25 cellular contexts compared by ENCODE assay signal in the genomic region with DNA sequence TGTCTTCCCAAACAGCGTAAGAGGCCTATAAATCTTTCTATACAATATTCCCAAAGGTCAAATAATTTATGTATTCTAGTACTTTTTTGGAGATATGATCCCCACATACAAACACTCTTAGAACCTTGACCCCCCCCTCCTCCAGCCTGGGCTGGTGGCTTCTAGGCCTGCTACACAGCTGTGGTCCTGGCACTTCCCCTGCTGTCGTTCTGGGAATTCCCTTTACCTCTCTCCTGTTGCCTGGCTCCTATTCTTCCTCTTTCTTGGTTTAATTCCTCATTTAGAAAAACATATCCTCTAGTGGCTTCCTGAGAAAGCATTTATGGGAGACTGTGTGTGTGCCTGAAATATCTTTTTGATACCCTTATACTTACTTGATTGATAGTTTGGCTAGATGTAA. TPM values are rescaled to one million over a fixed set of nuclear protein-coding genes. Genes with fewer than 3 reads are reported as not detected.
DNase-seq lines count a peak whose midpoint lies in the region; ATAC-seq and TF ChIP-seq lines count a peak whose summit lies in the region.
"Had no signal": no experiment of that assay in that cellular context is flagged by ENCODE, and none has a peak within 500 bp of the region (broad histone marks: within the 10 kb centered on the region; RNA-seq: fewer than 3 reads in every experiment).

No MANE protein-coding gene starts in this region.

- POLR2A ChIA-PET in CD4-positive, alpha-beta T cell (lab: Charles Lee) = interaction anchor here (1.3 kb wide), 1 partner anchor 28 kb away, joined by 5 read pairs; no protein-coding TSS in a partner anchor
- POLR2A ChIA-PET in T-cell (lab: Charles Lee) = interaction anchor here in 1 of 2 donors (0.6 kb wide), 1 partner anchor 39 kb away, joined by 3 read pairs; no protein-coding TSS in a partner anchor

- 81% methylated on average over 2 of the region's 2 CpGs for WGBS in prostate gland

- H3K4me3 Mint-ChIP-seq in CD4-positive, alpha-beta T cell = no peak overlapping the region
- no peak overlapping the region for H3K4me3 Mint-ChIP-seq in T-cell
- H3K4me3 Mint-ChIP-seq: activated CD8-positive, alpha-beta memory T cell treated with anti-CD3 and anti-CD28 coated beads, Interleukin-2, amount 10 ng/mL, durations not matched to agents 7 days and 5 days; activated naive CD8-positive, alpha-beta T cell treated with anti-CD3 and anti-CD28 coated beads for 36 hours; activated T-helper 1 cell treated with anti-CD3 and anti-CD28 coated beads, Interleukin-12 subunit alpha, Interleukin-12 subunit beta, Interleukin-2, Interleukin-4 antibody, amounts not matched to agents 30 ng/mL and 10 ng/mL and 1 ng/mL, durations not matched to agents 14 hours and 24 hours and 36 hours; HFFc6; naive thymus-derived CD8-positive, alpha-beta T cell; stimulated activated naive CD8-positive, alpha-beta T cell treated with anti-CD3 and anti-CD28 coated beads, Interleukin-15, amount 100 ng/mL, for 72 hours had no signal

- H3K27ac Mint-ChIP-seq in CD4-positive, alpha-beta T cell = peak overlapping the region; percentile 32
- peak overlapping the region; percentile 19 to 43 for H3K27ac Mint-ChIP-seq in T-cell
- H3K27ac Mint-ChIP-seq: activated CD8-positive, alpha-beta memory T cell treated with anti-CD3 and anti-CD28 coated beads, Interleukin-2, amount 10 ng/mL, durations not matched to agents 7 days and 5 days; activated naive CD8-positive, alpha-beta T cell treated with anti-CD3 and anti-CD28 coated beads for 36 hours; activated T-helper 1 cell treated with anti-CD3 and anti-CD28 coated beads, Interleukin-12 subunit alpha, Interleukin-12 subunit beta, Interleukin-2, Interleukin-4 antibody, amounts not matched to agents 30 ng/mL and 10 ng/mL and 1 ng/mL, durations not matched to agents 14 hours and 24 hours and 36 hours; stimulated activated naive CD8-positive, alpha-beta T cell treated with anti-CD3 and anti-CD28 coated beads, Interleukin-15, amount 100 ng/mL, for 72 hours had no signal

- H3K36me3 ChIP-seq in mucosa of descending colon (ENCODE audit: low read depth) = no peaks in the 10 kb centered on the region
- no peaks in the 10 kb centered on the region for H3K36me3 ChIP-seq in prostate gland
- H3K36me3 ChIP-seq: SJCRH30, tibial nerve had no signal

- no peak for TF ChIP-seq CTCF in CD4-positive, alpha-beta T cell (IDR thresholded peaks at IDR 0.05)
- TF ChIP-seq CTCF in HL-60 (IDR thresholded peaks at IDR 0.05; ENCODE audit: insufficient read depth, low read length) = no peak
- no peak for TF ChIP-seq CTCF in mucosa of descending colon (IDR thresholded peaks at IDR 0.05)
- no peak for TF ChIP-seq CTCF in prostate gland (IDR thresholded peaks at IDR 0.05)

- H3K4me3 ChIP-seq in HL-60 (replicated peaks; ENCODE audit: insufficient read depth, low read length) (no peak overlapping the region), mucosa of descending colon (no peak overlapping the region), prostate gland (no peak overlapping the region)
- H3K4me3 ChIP-seq: SJCRH30, tibial nerve had no signal

- intact Hi-C loops in CD4-positive, alpha-beta T cell (cut with DNase I, micrococcal nuclease) = loop anchor here in 1 of 2 experiments (2.0 kb wide), 1 partner anchor 25 kb away; no protein-coding TSS in a partner anchor
- intact Hi-C loops in mucosa of descending colon (cut with DNase I, micrococcal nuclease) = no loop called here
- intact Hi-C loops in prostate gland (cut with DNase I) = no loop called here

- no peak for TF ChIP-seq POLR2A in prostate gland (IDR thresholded peaks at IDR 0.05)

- no peak for DNase-seq in CD4-positive, alpha-beta T cell
- DNase-seq in HL-60 (ENCODE audit: low read depth in 1 of 2, low spot score in 1 of 2) = peak in 1 of 2 experiments; percentile 60
- DNase-seq in T-cell = no peak
- DNase-seq in mucosa of descending colon = peak in 1 of 3 donors; percentile 28
- DNase-seq in NCI-H187 (lab: John Stamatoyannopoulos, UW) = no peak
- DNase-seq in prostate gland (ENCODE audit: low spot score) = no peak
- DNase-seq: activated CD4-positive, alpha-beta T cell treated with anti-CD3 and anti-CD28 coated beads for 4 hours; activated CD8-positive, alpha-beta memory T cell treated with anti-CD3 and anti-CD28 coated beads, Interleukin-2, amount 10 ng/mL, durations not matched to agents 7 days and 5 days; activated naive CD8-positive, alpha-beta T cell treated with anti-CD3 and anti-CD28 coated beads for 36 hours; Calu3; effector memory CD4-positive, alpha-beta T cell; HFFc6; kidney; mammary epithelial cell; naive thymus-derived CD8-positive, alpha-beta T cell; NCI-H146; NCI-H774; SJCRH30; stimulated activated naive CD8-positive, alpha-beta T cell treated with anti-CD3 and anti-CD28 coated beads, Interleukin-15, amount 100 ng/mL, for 72 hours; T-helper 9 cell had no signal

- H3K9me3 Mint-ChIP-seq in CD4-positive, alpha-beta T cell = peaks cover 2% of the 10 kb centered on the region
- H3K9me3 Mint-ChIP-seq in T-cell = no peaks in the 10 kb centered on the region
- H3K9me3 Mint-ChIP-seq: activated naive CD8-positive, alpha-beta T cell treated with anti-CD3 and anti-CD28 coated beads for 36 hours; HFFc6; stimulated activated naive CD8-positive, alpha-beta T cell treated with anti-CD3 and anti-CD28 coated beads, Interleukin-15, amount 100 ng/mL, for 72 hours had no signal

- no peaks in the 10 kb centered on the region for H3K36me3 Mint-ChIP-seq in CD4-positive, alpha-beta T cell (ENCODE audit: low read depth)
- no peaks in the 10 kb centered on the region for H3K36me3 Mint-ChIP-seq in T-cell
- H3K36me3 Mint-ChIP-seq: activated naive CD8-positive, alpha-beta T cell treated with anti-CD3 and anti-CD28 coated beads for 36 hours had no signal

- H3K27me3 Mint-ChIP-seq in CD4-positive, alpha-beta T cell = no peaks in the 10 kb centered on the region
- no peaks in the 10 kb centered on the region for H3K27me3 Mint-ChIP-seq in T-cell
- H3K27me3 Mint-ChIP-seq: activated CD8-positive, alpha-beta memory T cell treated with anti-CD3 and anti-CD28 coated beads, Interleukin-2, amount 10 ng/mL, durations not matched to agents 7 days and 5 days; activated naive CD8-positive, alpha-beta T cell treated with anti-CD3 and anti-CD28 coated beads for 36 hours; stimulated activated naive CD8-positive, alpha-beta T cell treated with anti-CD3 and anti-CD28 coated beads, Interleukin-15, amount 100 ng/mL, for 72 hours had no signal

- no peaks in the 10 kb centered on the region for H3K27me3 ChIP-seq in CD4-positive, alpha-beta T cell (ENCODE audit: control insufficient read depth, insufficient read depth, low read length)
- H3K27me3 ChIP-seq in HL-60 (ENCODE audit: insufficient read depth, poor library complexity, severe bottlenecking) (no peaks in the 10 kb centered on the region), prostate gland (replicated peaks; ENCODE audit: insufficient read depth) (no peaks in the 10 kb centered on the region)
- H3K27me3 ChIP-seq: SJCRH30, tibial nerve had no signal

- ATAC-seq in CD4-positive, alpha-beta T cell (ENCODE audit: poor library complexity) = no peak
- ATAC-seq in T-cell (replicated peaks in 1 of 4) (no peak), mucosa of descending colon (peak; percentile 13), GM21526 (IDR thresholded peaks at IDR 0.05; ENCODE audit: low FRiP score, unreplicated experiment) (no peak)
- ATAC-seq: activated CD8-positive, alpha-beta memory T cell treated with anti-CD3 and anti-CD28 coated beads, Interleukin-2, amount 10 ng/mL, durations not matched to agents 7 days and 5 days; esophagus mucosa; naive thymus-derived CD8-positive, alpha-beta T cell; stimulated activated naive CD8-positive, alpha-beta T cell treated with anti-CD3 and anti-CD28 coated beads, Interleukin-15, amount 100 ng/mL, for 72 hours had no signal

- no peaks in the 10 kb centered on the region for H3K9me3 ChIP-seq in CD4-positive, alpha-beta T cell (ENCODE audit: control insufficient read depth, low read length)
- H3K9me3 ChIP-seq in mucosa of descending colon (no peaks in the 10 kb centered on the region), prostate gland (no peaks in the 10 kb centered on the region)
- H3K9me3 ChIP-seq: SJCRH30, tibial nerve had no signal

- H3K27ac ChIP-seq in CD4-positive, alpha-beta T cell (ENCODE audit: low read depth, low read length) = no peak overlapping the region
- H3K27ac ChIP-seq in HL-60 (replicated peaks) = peak overlapping the region; percentile 40
- no peak overlapping the region for H3K27ac ChIP-seq in prostate gland
- H3K27ac ChIP-seq: parathyroid adenoma, tibial nerve had no signal

- peaks cover 45% of the 10 kb centered on the region for H3K4me1 Mint-ChIP-seq in CD4-positive, alpha-beta T cell (ENCODE audit: low read depth)
- peaks cover 44 to 56% (median 45%) of the 10 kb centered on the region in 3 donors for H3K4me1 Mint-ChIP-seq in T-cell

- H3K4me1 ChIP-seq in mucosa of descending colon (ENCODE audit: low read depth) (no peaks in the 10 kb centered on the region), prostate gland (replicated peaks) (no peaks in the 10 kb centered on the region)

- CTCF ChIA-PET in CD4-positive, alpha-beta T cell (lab: Charles Lee) = no interaction called here
- CTCF ChIA-PET in T-cell (lab: Charles Lee) = no interaction called here

RNA-seq across cellular contexts. Expression of gene TXLNB, which starts 4.1 kb away (rescaled TPM):
- total RNA-seq in CD4-positive, alpha-beta T cell = under 1 TPM; 0.17 to 0.19 TPM
- total RNA-seq in T-cell (under 1 TPM; 0.41 to 0.92 (median 0.72) TPM), mucosa of descending colon (under 1 TPM; 0.29 to 0.89 (median 0.36) TPM), prostate gland (1 to 10 TPM in 1 of 2 donors, under 1 TPM in 1; 0.32 to 1.2 TPM)
- total RNA-seq: mammary epithelial cell had no signal
